Comparison of ENCODE assay signal across 8 cellular contexts in the genomic region with DNA sequence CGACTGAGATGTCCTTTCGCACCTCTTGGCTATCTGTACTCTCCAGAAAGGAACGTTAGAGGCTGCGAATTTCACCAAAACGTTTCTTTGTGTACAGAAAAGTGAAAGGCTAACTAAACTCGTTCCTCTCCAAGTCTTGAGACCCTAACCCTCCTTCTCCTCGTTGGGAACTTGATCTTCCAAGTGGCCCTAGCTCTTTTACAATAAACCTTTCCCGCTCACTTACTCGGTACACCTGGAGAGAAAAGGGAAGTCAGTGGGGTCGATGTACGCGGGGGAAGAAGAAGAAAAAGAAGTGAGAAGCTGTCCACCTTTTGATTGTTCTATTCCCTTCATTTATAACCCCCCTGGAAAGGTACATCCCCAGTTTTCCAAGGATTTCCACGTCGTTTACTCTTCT.
DNase-seq lines count a peak whose midpoint lies in the region; ATAC-seq and TF ChIP-seq lines count a peak whose summit lies in the region.

No MANE protein-coding gene starts in this region.

- H3K36me3 Mint-ChIP-seq in endodermal cell (ENCODE audit: low read depth) (no peaks in the 10 kb centered on the region), neural crest cell (ENCODE audit: low read depth) (no peaks in the 10 kb centered on the region)

- no peak overlapping the region for H3K27ac Mint-ChIP-seq in endodermal cell
- H3K27ac Mint-ChIP-seq in neural crest cell (ENCODE audit: unreplicated experiment) = no peak overlapping the region

- peaks cover 63% of the 10 kb centered on the region for H3K27me3 Mint-ChIP-seq in endodermal cell (ENCODE audit: insufficient read depth)
- H3K27me3 Mint-ChIP-seq in neural crest cell (ENCODE audit: low read depth) = peaks cover 89% of the 10 kb centered on the region

- peaks cover 35% of the 10 kb centered on the region for H3K27me3 ChIP-seq in endodermal cell (ENCODE audit: control insufficient read depth, insufficient read depth, low read length, poor library complexity, severe bottlenecking)

- ATAC-seq in HG03025 (IDR thresholded peaks at IDR 0.05; ENCODE audit: low FRiP score, unreplicated experiment) (no peak), HG03460 (IDR thresholded peaks at IDR 0.05; ENCODE audit: unreplicated experiment) (no peak), GM21737 (IDR thresholded peaks at IDR 0.05; ENCODE audit: unreplicated experiment) (no peak)

- peak overlapping the region; percentile 88 for H3K4me3 Mint-ChIP-seq in endodermal cell
- H3K4me3 Mint-ChIP-seq in neural crest cell = peak overlapping the region; percentile 84

- peaks cover 27% of the 10 kb centered on the region for H3K4me1 Mint-ChIP-seq in endodermal cell
- peaks cover 46% of the 10 kb centered on the region for H3K4me1 Mint-ChIP-seq in neural crest cell

- TF ChIP-seq CTCF in endodermal cell (conservative IDR thresholded peaks at IDR 0.05) (no peak), neural crest cell (conservative IDR thresholded peaks at IDR 0.05) (no peak)

- H3K36me3 ChIP-seq in endodermal cell (ENCODE audit: control insufficient read depth, insufficient read depth, low read length) = no peaks in the 10 kb centered on the region

- peak overlapping the region; percentile 93 for H3K4me3 ChIP-seq in endodermal cell (ENCODE audit: low read length)

- H3K9ac ChIP-seq in endodermal cell (ENCODE audit: extremely low read depth, low read length, poor library complexity, severe bottlenecking) = no peak overlapping the region

- 7 to 22% methylated on average over 9 to 11 of the region's 14 CpGs for WGBS in endodermal cell (ENCODE audit: insufficient coverage in 1 of 2, insufficient read length in 1 of 2), 2 experiments

- in situ Hi-C loops in Caki2 (cut with HindIII; ENCODE audit: low pct_unique_long_range_greater_than_20kb, low sequenced_read_pairs) = loop anchor here (5.0 kb wide), 1 partner anchor 329 kb away; a partner anchor contains a TSS

- no peaks in the 10 kb centered on the region for H3K9me3 Mint-ChIP-seq in endodermal cell
- H3K9me3 Mint-ChIP-seq in neural crest cell = no peaks in the 10 kb centered on the region

- H3K4me1 ChIP-seq in endodermal cell (ENCODE audit: control insufficient read depth, insufficient read depth, low read length) = no peaks in the 10 kb centered on the region

- H3K9me3 ChIP-seq in endodermal cell (ENCODE audit: control insufficient read depth, low read length) = no peaks in the 10 kb centered on the region

- H3K27ac ChIP-seq in endodermal cell (ENCODE audit: low read depth, low read length) = no peak overlapping the region

- DNase-seq in Caki2 (ENCODE audit: low read depth) (peak; percentile 64), MV-4-11 (lab: John Stamatoyannopoulos, UW) (peak; percentile 58), endodermal cell (no peak), neural crest cell (ENCODE audit: low read depth, low spot score) (no peak), dedifferentiated amniotic fluid mesenchymal stem cell (ENCODE audit: extremely low spot score) (no peak)

Comparison
In these comparisons a context has a peak if more than half of its experiments do, and no peak if none do; other contexts are left out.
1. DNase-seq: peak in Caki2 (single experiment) and MV-4-11 (single experiment); none in endodermal cell (single experiment), neural crest cell (single experiment) and dedifferentiated amniotic fluid mesenchymal stem cell (single experiment).